Comparison of ENCODE assay signal across 1 cellular context in the genomic region with DNA sequence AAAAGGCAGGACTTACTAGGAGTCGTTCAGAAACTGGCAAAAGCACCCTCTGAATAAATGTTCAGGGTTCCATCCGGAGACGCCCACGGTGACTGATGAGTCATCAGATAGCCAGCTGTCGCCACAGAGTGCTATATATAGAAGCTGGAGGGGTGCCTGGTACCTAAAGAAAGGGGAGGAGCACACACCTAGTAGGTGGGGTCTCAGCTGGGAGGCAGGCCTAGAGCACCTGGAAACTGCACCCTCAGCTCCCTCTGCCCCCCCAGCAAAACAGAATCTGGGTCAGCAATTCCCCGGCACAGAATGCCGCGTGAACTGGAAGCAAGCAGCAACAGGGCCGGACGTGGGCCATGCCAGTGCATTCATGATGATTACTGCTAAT.
TF ChIP-seq lines count a peak whose summit lies in the region.

No MANE protein-coding gene starts in this region.

TF ChIP-seq in K562, 482 proteins besides CTCF, POLR2A, EP300 and RAD21 (continued from another document and continues in another):
- TF ChIP-seq, protein P1, sequence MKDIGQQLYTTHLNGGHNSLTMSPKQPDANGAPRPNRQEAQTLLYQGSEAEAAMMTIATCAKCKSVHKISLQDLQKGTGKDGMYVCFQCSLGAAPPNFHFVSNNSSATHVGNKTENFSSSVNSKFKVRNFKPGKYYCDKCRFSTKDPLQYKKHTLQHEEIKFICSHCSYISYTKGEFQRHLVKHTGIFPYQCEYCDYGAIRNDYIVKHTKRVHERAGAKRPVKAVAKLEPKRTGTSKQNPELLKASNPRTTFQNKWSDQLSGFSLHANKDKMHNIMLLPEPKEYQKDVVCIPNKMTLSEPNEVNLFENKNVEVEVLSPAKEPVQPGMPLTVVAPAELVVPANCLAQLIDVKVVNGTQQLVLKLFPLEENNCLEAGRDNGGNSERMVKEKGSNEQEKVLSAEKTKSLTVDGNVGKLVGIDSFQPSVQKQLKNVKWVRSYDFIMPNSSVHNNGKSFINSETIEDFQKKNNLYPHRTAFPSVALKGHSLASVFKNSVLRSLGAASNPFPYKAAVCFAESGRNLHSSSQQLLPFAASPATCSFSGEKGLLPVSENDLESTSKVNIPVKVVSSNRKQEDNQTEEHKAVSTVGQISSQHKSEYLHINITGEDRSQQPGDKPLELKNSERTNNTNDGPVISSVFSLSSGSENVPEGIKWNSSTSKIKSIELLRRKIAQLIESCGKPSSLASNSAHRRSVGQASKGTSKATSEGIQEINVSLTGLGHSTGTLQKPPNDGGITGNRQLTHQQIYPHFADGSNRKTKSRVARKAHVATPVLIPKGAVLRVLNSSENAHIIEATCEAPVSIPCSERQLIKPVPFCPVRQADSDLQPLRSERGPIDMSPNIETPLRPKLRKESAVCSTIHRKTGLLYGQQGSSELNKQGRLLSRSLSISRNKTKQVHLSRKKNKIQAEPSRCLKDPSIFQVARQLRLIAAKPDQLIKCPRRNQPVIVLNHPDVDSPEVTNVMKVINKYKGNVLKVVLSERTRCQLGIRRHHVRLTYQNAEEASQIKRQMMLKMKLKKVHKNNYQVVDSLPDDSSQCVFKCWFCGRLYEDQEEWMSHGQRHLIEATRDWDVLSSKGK (CRISPR knock-in tag; IDR thresholded peaks at IDR 0.05) = no peak
- no peak for TF ChIP-seq ATF7 (IDR thresholded peaks at IDR 0.05)
- TF ChIP-seq, protein P2, sequence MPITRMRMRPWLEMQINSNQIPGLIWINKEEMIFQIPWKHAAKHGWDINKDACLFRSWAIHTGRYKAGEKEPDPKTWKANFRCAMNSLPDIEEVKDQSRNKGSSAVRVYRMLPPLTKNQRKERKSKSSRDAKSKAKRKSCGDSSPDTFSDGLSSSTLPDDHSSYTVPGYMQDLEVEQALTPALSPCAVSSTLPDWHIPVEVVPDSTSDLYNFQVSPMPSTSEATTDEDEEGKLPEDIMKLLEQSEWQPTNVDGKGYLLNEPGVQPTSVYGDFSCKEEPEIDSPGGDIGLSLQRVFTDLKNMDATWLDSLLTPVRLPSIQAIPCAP (CRISPR knock-in tag; IDR thresholded peaks at IDR 0.05; ENCODE audit: borderline replicate concordance) = no peak
- TF ChIP-seq, protein P3, sequence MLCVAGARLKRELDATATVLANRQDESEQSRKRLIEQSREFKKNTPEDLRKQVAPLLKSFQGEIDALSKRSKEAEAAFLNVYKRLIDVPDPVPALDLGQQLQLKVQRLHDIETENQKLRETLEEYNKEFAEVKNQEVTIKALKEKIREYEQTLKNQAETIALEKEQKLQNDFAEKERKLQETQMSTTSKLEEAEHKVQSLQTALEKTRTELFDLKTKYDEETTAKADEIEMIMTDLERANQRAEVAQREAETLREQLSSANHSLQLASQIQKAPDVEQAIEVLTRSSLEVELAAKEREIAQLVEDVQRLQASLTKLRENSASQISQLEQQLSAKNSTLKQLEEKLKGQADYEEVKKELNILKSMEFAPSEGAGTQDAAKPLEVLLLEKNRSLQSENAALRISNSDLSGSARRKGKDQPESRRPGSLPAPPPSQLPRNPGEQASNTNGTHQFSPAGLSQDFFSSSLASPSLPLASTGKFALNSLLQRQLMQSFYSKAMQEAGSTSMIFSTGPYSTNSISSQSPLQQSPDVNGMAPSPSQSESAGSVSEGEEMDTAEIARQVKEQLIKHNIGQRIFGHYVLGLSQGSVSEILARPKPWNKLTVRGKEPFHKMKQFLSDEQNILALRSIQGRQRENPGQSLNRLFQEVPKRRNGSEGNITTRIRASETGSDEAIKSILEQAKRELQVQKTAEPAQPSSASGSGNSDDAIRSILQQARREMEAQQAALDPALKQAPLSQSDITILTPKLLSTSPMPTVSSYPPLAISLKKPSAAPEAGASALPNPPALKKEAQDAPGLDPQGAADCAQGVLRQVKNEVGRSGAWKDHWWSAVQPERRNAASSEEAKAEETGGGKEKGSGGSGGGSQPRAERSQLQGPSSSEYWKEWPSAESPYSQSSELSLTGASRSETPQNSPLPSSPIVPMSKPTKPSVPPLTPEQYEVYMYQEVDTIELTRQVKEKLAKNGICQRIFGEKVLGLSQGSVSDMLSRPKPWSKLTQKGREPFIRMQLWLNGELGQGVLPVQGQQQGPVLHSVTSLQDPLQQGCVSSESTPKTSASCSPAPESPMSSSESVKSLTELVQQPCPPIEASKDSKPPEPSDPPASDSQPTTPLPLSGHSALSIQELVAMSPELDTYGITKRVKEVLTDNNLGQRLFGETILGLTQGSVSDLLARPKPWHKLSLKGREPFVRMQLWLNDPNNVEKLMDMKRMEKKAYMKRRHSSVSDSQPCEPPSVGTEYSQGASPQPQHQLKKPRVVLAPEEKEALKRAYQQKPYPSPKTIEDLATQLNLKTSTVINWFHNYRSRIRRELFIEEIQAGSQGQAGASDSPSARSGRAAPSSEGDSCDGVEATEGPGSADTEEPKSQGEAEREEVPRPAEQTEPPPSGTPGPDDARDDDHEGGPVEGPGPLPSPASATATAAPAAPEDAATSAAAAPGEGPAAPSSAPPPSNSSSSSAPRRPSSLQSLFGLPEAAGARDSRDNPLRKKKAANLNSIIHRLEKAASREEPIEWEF (CRISPR knock-in tag; IDR thresholded peaks at IDR 0.05) = no peak
- no peak for TF ChIP-seq SMAD2 (IDR thresholded peaks at IDR 0.05; ENCODE audit: low read depth, low read length)
- TF ChIP-seq HLTF (IDR thresholded peaks at IDR 0.05) = no peak
- TF ChIP-seq SREBF1 (IDR thresholded peaks at IDR 0.05; ENCODE audit: borderline replicate concordance, low read depth, low read length) = no peak
- TF ChIP-seq NCOR1 (IDR thresholded peaks at IDR 0.05) = peak; percentile 73
- peak; percentile 9; the same call in 1 of the 2 replicates for TF ChIP-seq RFX1 (IDR thresholded peaks at IDR 0.05)
- TF ChIP-seq IRF2 (CRISPR knock-in tag; IDR thresholded peaks at IDR 0.05) = no peak
- TF ChIP-seq STAG1 (CRISPR knock-in tag; IDR thresholded peaks at IDR 0.05; ENCODE audit: borderline replicate concordance) = no peak
- no peak for TF ChIP-seq KDM4B (IDR thresholded peaks at IDR 0.05; ENCODE audit: borderline replicate concordance in 2 of 2, low read depth in 1 of 2)
- TF ChIP-seq CBFA2T2 (conservative IDR thresholded peaks at IDR 0.05) = peak; percentile 47; the same call in 1 of the 2 replicates
- TF ChIP-seq ZNF551 (CRISPR knock-in tag; IDR thresholded peaks at IDR 0.05) = no peak
- TF ChIP-seq NCOA2 (IDR thresholded peaks at IDR 0.05; ENCODE audit: partially characterized antibody in 2 of 2) = no peak
- no peak for TF ChIP-seq SMAD3 (CRISPR knock-in tag; conservative IDR thresholded peaks at IDR 0.05)
- TF ChIP-seq, protein P4, sequence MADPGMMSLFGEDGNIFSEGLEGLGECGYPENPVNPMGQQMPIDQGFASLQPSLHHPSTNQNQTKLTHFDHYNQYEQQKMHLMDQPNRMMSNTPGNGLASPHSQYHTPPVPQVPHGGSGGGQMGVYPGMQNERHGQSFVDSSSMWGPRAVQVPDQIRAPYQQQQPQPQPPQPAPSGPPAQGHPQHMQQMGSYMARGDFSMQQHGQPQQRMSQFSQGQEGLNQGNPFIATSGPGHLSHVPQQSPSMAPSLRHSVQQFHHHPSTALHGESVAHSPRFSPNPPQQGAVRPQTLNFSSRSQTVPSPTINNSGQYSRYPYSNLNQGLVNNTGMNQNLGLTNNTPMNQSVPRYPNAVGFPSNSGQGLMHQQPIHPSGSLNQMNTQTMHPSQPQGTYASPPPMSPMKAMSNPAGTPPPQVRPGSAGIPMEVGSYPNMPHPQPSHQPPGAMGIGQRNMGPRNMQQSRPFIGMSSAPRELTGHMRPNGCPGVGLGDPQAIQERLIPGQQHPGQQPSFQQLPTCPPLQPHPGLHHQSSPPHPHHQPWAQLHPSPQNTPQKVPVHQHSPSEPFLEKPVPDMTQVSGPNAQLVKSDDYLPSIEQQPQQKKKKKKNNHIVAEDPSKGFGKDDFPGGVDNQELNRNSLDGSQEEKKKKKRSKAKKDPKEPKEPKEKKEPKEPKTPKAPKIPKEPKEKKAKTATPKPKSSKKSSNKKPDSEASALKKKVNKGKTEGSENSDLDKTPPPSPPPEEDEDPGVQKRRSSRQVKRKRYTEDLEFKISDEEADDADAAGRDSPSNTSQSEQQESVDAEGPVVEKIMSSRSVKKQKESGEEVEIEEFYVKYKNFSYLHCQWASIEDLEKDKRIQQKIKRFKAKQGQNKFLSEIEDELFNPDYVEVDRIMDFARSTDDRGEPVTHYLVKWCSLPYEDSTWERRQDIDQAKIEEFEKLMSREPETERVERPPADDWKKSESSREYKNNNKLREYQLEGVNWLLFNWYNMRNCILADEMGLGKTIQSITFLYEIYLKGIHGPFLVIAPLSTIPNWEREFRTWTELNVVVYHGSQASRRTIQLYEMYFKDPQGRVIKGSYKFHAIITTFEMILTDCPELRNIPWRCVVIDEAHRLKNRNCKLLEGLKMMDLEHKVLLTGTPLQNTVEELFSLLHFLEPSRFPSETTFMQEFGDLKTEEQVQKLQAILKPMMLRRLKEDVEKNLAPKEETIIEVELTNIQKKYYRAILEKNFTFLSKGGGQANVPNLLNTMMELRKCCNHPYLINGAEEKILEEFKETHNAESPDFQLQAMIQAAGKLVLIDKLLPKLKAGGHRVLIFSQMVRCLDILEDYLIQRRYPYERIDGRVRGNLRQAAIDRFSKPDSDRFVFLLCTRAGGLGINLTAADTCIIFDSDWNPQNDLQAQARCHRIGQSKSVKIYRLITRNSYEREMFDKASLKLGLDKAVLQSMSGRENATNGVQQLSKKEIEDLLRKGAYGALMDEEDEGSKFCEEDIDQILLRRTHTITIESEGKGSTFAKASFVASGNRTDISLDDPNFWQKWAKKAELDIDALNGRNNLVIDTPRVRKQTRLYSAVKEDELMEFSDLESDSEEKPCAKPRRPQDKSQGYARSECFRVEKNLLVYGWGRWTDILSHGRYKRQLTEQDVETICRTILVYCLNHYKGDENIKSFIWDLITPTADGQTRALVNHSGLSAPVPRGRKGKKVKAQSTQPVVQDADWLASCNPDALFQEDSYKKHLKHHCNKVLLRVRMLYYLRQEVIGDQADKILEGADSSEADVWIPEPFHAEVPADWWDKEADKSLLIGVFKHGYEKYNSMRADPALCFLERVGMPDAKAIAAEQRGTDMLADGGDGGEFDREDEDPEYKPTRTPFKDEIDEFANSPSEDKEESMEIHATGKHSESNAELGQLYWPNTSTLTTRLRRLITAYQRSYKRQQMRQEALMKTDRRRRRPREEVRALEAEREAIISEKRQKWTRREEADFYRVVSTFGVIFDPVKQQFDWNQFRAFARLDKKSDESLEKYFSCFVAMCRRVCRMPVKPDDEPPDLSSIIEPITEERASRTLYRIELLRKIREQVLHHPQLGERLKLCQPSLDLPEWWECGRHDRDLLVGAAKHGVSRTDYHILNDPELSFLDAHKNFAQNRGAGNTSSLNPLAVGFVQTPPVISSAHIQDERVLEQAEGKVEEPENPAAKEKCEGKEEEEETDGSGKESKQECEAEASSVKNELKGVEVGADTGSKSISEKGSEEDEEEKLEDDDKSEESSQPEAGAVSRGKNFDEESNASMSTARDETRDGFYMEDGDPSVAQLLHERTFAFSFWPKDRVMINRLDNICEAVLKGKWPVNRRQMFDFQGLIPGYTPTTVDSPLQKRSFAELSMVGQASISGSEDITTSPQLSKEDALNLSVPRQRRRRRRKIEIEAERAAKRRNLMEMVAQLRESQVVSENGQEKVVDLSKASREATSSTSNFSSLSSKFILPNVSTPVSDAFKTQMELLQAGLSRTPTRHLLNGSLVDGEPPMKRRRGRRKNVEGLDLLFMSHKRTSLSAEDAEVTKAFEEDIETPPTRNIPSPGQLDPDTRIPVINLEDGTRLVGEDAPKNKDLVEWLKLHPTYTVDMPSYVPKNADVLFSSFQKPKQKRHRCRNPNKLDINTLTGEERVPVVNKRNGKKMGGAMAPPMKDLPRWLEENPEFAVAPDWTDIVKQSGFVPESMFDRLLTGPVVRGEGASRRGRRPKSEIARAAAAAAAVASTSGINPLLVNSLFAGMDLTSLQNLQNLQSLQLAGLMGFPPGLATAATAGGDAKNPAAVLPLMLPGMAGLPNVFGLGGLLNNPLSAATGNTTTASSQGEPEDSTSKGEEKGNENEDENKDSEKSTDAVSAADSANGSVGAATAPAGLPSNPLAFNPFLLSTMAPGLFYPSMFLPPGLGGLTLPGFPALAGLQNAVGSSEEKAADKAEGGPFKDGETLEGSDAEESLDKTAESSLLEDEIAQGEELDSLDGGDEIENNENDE (IDR thresholded peaks at IDR 0.05; ENCODE audit: low read depth, low read length) = no peak
- no peak for TF ChIP-seq PHF21A (IDR thresholded peaks at IDR 0.05; ENCODE audit: borderline replicate concordance, low read depth)
- TF ChIP-seq, protein P5, sequence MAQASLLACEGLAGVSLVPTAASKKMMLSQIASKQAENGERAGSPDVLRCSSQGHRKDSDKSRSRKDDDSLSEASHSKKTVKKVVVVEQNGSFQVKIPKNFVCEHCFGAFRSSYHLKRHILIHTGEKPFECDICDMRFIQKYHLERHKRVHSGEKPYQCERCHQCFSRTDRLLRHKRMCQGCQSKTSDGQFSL (CRISPR knock-in tag; IDR thresholded peaks at IDR 0.05) = 0 out of 2 replicates have a peak, but pooled peaks have one; percentile 28
- TF ChIP-seq, protein P5 (tag; IDR thresholded peaks at IDR 0.05) = no peak
- TF ChIP-seq, protein P6, sequence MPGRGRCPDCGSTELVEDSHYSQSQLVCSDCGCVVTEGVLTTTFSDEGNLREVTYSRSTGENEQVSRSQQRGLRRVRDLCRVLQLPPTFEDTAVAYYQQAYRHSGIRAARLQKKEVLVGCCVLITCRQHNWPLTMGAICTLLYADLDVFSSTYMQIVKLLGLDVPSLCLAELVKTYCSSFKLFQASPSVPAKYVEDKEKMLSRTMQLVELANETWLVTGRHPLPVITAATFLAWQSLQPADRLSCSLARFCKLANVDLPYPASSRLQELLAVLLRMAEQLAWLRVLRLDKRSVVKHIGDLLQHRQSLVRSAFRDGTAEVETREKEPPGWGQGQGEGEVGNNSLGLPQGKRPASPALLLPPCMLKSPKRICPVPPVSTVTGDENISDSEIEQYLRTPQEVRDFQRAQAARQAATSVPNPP (IDR thresholded peaks at IDR 0.05; ENCODE audit: borderline replicate concordance, insufficient read depth, insufficient read length) = no peak
- TF ChIP-seq MEIS2 (IDR thresholded peaks at IDR 0.05; ENCODE audit: partially characterized antibody) = peak; percentile 22
- TF ChIP-seq SP2 (IDR thresholded peaks at IDR 0.05; ENCODE audit: extremely low read depth, low read depth, low read length, poor library complexity, severe bottlenecking) = no peak
- peak; percentile 50 for TF ChIP-seq DACH1 (IDR thresholded peaks at IDR 0.05; ENCODE audit: partially characterized antibody)
- TF ChIP-seq, protein P7, sequence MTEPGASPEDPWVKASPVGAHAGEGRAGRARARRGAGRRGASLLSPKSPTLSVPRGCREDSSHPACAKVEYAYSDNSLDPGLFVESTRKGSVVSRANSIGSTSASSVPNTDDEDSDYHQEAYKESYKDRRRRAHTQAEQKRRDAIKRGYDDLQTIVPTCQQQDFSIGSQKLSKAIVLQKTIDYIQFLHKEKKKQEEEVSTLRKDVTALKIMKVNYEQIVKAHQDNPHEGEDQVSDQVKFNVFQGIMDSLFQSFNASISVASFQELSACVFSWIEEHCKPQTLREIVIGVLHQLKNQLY (CRISPR knock-in tag; conservative IDR thresholded peaks at IDR 0.05) = no peak
- no peak for TF ChIP-seq KAT7 (CRISPR knock-in tag; IDR thresholded peaks at IDR 0.05; ENCODE audit: borderline replicate concordance)
